2 cellular contexts compared by ENCODE assay signal in genomic region chr6:36245572-36246031, GRCh38.
TF ChIP-seq lines count a peak whose summit lies in the region.

No MANE protein-coding gene starts in this region.

TF ChIP-seq in GM23338, 12 proteins besides CTCF, POLR2A, EP300 and RAD21:
- no peak for TF ChIP-seq ETS1 (IDR thresholded peaks at IDR 0.05)
- TF ChIP-seq CREB1 (CRISPR knock-in tag; IDR thresholded peaks at IDR 0.05; ENCODE audit: low read depth) = no peak
- TF ChIP-seq EZH2phosphoT487 (IDR thresholded peaks at IDR 0.05; ENCODE audit: unreplicated experiment) = no peak
- TF ChIP-seq ZNF462 (CRISPR knock-in tag; IDR thresholded peaks at IDR 0.05) = no peak
- TF ChIP-seq POLR2AphosphoS5 (IDR thresholded peaks at IDR 0.05; ENCODE audit: low read depth) = no peak
- TF ChIP-seq ZNF114 (CRISPR knock-in tag; IDR thresholded peaks at IDR 0.05) = no peak
- TF ChIP-seq JUNB (IDR thresholded peaks at IDR 0.05; ENCODE audit: unreplicated experiment) = no peak
- no peak for TF ChIP-seq REST (IDR thresholded peaks at IDR 0.05; ENCODE audit: unreplicated experiment)
- TF ChIP-seq NANOG (IDR thresholded peaks at IDR 0.05; ENCODE audit: borderline replicate concordance) = no peak
- no peak for TF ChIP-seq STAT1 (IDR thresholded peaks at IDR 0.05; ENCODE audit: unreplicated experiment)
- TF ChIP-seq EZH2 (IDR thresholded peaks at IDR 0.05; ENCODE audit: low read depth, unreplicated experiment) = no peak
- TF ChIP-seq ZNF331 (CRISPR knock-in tag; IDR thresholded peaks at IDR 0.05; ENCODE audit: low read depth) = no peak
TF ChIP-seq in GM23338: peak in this region for 0.

TF ChIP-seq in HepG2, 621 proteins besides CTCF, POLR2A, EP300 and RAD21 (continues in another document):
- no peak for TF ChIP-seq ZC3H13 (CRISPR knock-in tag; IDR thresholded peaks at IDR 0.05)
- TF ChIP-seq ZNF12 (CRISPR knock-in tag; IDR thresholded peaks at IDR 0.05) = no peak
- TF ChIP-seq, protein P1, sequence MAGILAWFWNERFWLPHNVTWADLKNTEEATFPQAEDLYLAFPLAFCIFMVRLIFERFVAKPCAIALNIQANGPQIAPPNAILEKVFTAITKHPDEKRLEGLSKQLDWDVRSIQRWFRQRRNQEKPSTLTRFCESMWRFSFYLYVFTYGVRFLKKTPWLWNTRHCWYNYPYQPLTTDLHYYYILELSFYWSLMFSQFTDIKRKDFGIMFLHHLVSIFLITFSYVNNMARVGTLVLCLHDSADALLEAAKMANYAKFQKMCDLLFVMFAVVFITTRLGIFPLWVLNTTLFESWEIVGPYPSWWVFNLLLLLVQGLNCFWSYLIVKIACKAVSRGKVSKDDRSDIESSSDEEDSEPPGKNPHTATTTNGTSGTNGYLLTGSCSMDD (CRISPR knock-in tag; IDR thresholded peaks at IDR 0.05) = no peak
- peak; percentile 72; the same call in 1 of the 2 replicates for TF ChIP-seq ZNF891 (CRISPR knock-in tag; IDR thresholded peaks at IDR 0.05)
- TF ChIP-seq ZFX (CRISPR knock-in tag; IDR thresholded peaks at IDR 0.05; ENCODE audit: low read depth) = no peak
- TF ChIP-seq AHDC1 (CRISPR knock-in tag; IDR thresholded peaks at IDR 0.05; ENCODE audit: borderline replicate concordance) = no peak
- no peak for TF ChIP-seq PCBP2 (optimal IDR thresholded peaks at IDR 0.05; ENCODE audit: low read depth, low read length, poor library complexity, severe bottlenecking)
- TF ChIP-seq, protein P2, sequence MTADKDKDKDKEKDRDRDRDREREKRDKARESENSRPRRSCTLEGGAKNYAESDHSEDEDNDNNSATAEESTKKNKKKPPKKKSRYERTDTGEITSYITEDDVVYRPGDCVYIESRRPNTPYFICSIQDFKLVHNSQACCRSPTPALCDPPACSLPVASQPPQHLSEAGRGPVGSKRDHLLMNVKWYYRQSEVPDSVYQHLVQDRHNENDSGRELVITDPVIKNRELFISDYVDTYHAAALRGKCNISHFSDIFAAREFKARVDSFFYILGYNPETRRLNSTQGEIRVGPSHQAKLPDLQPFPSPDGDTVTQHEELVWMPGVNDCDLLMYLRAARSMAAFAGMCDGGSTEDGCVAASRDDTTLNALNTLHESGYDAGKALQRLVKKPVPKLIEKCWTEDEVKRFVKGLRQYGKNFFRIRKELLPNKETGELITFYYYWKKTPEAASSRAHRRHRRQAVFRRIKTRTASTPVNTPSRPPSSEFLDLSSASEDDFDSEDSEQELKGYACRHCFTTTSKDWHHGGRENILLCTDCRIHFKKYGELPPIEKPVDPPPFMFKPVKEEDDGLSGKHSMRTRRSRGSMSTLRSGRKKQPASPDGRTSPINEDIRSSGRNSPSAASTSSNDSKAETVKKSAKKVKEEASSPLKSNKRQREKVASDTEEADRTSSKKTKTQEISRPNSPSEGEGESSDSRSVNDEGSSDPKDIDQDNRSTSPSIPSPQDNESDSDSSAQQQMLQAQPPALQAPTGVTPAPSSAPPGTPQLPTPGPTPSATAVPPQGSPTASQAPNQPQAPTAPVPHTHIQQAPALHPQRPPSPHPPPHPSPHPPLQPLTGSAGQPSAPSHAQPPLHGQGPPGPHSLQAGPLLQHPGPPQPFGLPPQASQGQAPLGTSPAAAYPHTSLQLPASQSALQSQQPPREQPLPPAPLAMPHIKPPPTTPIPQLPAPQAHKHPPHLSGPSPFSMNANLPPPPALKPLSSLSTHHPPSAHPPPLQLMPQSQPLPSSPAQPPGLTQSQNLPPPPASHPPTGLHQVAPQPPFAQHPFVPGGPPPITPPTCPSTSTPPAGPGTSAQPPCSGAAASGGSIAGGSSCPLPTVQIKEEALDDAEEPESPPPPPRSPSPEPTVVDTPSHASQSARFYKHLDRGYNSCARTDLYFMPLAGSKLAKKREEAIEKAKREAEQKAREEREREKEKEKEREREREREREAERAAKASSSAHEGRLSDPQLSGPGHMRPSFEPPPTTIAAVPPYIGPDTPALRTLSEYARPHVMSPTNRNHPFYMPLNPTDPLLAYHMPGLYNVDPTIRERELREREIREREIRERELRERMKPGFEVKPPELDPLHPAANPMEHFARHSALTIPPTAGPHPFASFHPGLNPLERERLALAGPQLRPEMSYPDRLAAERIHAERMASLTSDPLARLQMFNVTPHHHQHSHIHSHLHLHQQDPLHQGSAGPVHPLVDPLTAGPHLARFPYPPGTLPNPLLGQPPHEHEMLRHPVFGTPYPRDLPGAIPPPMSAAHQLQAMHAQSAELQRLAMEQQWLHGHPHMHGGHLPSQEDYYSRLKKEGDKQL (CRISPR knock-in tag; IDR thresholded peaks at IDR 0.05; ENCODE audit: low read depth) = no peak
- no peak for TF ChIP-seq RFXAP (CRISPR knock-in tag; IDR thresholded peaks at IDR 0.05; ENCODE audit: borderline replicate concordance)
- no peak for TF ChIP-seq SIX4 (CRISPR knock-in tag; IDR thresholded peaks at IDR 0.05)
- no peak for TF ChIP-seq ONECUT2 (CRISPR knock-in tag; IDR thresholded peaks at IDR 0.05)
- no peak for TF ChIP-seq FOXM1 (CRISPR knock-in tag; IDR thresholded peaks at IDR 0.05)
- TF ChIP-seq, protein P3, sequence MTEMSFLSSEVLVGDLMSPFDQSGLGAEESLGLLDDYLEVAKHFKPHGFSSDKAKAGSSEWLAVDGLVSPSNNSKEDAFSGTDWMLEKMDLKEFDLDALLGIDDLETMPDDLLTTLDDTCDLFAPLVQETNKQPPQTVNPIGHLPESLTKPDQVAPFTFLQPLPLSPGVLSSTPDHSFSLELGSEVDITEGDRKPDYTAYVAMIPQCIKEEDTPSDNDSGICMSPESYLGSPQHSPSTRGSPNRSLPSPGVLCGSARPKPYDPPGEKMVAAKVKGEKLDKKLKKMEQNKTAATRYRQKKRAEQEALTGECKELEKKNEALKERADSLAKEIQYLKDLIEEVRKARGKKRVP (CRISPR knock-in tag; IDR thresholded peaks at IDR 0.05) = no peak
- TF ChIP-seq ZNF275 (CRISPR knock-in tag; IDR thresholded peaks at IDR 0.05; ENCODE audit: borderline replicate concordance) = no peak
- TF ChIP-seq ZKSCAN1 (IDR thresholded peaks at IDR 0.05; ENCODE audit: low read length) = peak; percentile 73
- no peak for TF ChIP-seq RFX3 (CRISPR knock-in tag; IDR thresholded peaks at IDR 0.05)
- TF ChIP-seq ZNF543 (CRISPR knock-in tag; IDR thresholded peaks at IDR 0.05) = no peak
- peak; percentile 34 to 39; a peak in 1 of 4 replicates for TF ChIP-seq HMGXB4 (CRISPR knock-in tag; IDR thresholded peaks at IDR 0.05; ENCODE audit: borderline replicate concordance in 1 of 2, low read depth in 1 of 2)
- TF ChIP-seq NCOA5 (CRISPR knock-in tag; IDR thresholded peaks at IDR 0.05) = no peak
- TF ChIP-seq, protein P4, sequence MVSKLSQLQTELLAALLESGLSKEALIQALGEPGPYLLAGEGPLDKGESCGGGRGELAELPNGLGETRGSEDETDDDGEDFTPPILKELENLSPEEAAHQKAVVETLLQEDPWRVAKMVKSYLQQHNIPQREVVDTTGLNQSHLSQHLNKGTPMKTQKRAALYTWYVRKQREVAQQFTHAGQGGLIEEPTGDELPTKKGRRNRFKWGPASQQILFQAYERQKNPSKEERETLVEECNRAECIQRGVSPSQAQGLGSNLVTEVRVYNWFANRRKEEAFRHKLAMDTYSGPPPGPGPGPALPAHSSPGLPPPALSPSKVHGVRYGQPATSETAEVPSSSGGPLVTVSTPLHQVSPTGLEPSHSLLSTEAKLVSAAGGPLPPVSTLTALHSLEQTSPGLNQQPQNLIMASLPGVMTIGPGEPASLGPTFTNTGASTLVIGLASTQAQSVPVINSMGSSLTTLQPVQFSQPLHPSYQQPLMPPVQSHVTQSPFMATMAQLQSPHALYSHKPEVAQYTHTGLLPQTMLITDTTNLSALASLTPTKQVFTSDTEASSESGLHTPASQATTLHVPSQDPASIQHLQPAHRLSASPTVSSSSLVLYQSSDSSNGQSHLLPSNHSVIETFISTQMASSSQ (IDR thresholded peaks at IDR 0.05; ENCODE audit: low read depth) = no peak
- TF ChIP-seq, protein P4 (CRISPR knock-in tag; IDR thresholded peaks at IDR 0.05; ENCODE audit: borderline replicate concordance) = no peak
- peak; percentile 41; the same call in 1 of the 2 replicates for TF ChIP-seq ZNF687 (CRISPR knock-in tag; IDR thresholded peaks at IDR 0.05)
- TF ChIP-seq ZNF180 (CRISPR knock-in tag; IDR thresholded peaks at IDR 0.05; ENCODE audit: borderline replicate concordance, low read depth) = no peak
- no peak for TF ChIP-seq ZSCAN30 (CRISPR knock-in tag; IDR thresholded peaks at IDR 0.05)
